ENCODE assay signal across 31 cellular contexts in genomic region chr10:601356-601963, GRCh38.
DNase-seq lines count a peak whose midpoint lies in the region; ATAC-seq, FAIRE-seq and TF ChIP-seq lines count a peak whose summit lies in the region.
"Had no signal": no experiment of that assay in that cellular context is flagged by ENCODE, and none has a peak within 500 bp of the region (broad histone marks: within the 10 kb centered on the region; RNA-seq: fewer than 3 reads in every experiment).

No MANE protein-coding gene starts in this region.

- H3K27me3 ChIP-seq in muscle layer of colon (ENCODE audit: control insufficient read depth in 1 of 2, insufficient read depth in 2 of 2, low read length in 2 of 2) (no peaks in the 10 kb centered on the region), stomach (no peaks in the 10 kb centered on the region)
- H3K27me3 ChIP-seq: foreskin keratinocyte, heart right ventricle, ovary, Peyer's patch had no signal

- no peak overlapping the region for H3K9ac ChIP-seq in muscle layer of colon (ENCODE audit: low read length)
- no peak overlapping the region for H3K9ac ChIP-seq in kidney (ENCODE audit: low read length in 2 of 2)
- H3K9ac ChIP-seq: GM23248 had no signal

- H3K36me3 ChIP-seq in muscle layer of colon (ENCODE audit: insufficient read depth, low read length) = no peaks in the 10 kb centered on the region
- no peaks in the 10 kb centered on the region for H3K36me3 ChIP-seq in stomach
- H3K36me3 ChIP-seq in kidney (ENCODE audit: control insufficient read depth in 1 of 2, insufficient read depth in 2 of 2, low read length in 2 of 2) = no peaks in the 10 kb centered on the region
- H3K36me3 ChIP-seq: heart right ventricle, ovary, Peyer's patch, spleen had no signal

- no peaks in the 10 kb centered on the region for H3K4me1 Mint-ChIP-seq in activated T-cell treated with anti-CD3 and anti-CD28 coated beads, Interleukin-2, amount 50 U/mL, for 72 hours (ENCODE audit: low read depth)
- H3K4me1 Mint-ChIP-seq: activated naive CD4-positive, alpha-beta T cell treated with anti-CD3 and anti-CD28 coated beads, Interleukin-2, amount 50 U/mL, for 24 hours; naive thymus-derived CD8-positive, alpha-beta T cell had no signal

- H3K4me1 ChIP-seq in muscle layer of colon (ENCODE audit: insufficient read depth, low read length) (peaks cover 77% of the 10 kb centered on the region), stomach (peaks cover 22 to 65% (median 35%) of the 10 kb centered on the region in 4 donors), kidney (ENCODE audit: control insufficient read depth in 1 of 2, insufficient read depth in 1 of 2, low read depth in 1 of 2, low read length in 2 of 2) (peaks cover 8 to 19% of the 10 kb centered on the region in 2 donors)
- H3K4me1 ChIP-seq: foreskin keratinocyte, Peyer's patch had no signal

- 30 to 69% (median 50%) methylated on average over 18 of the region's 18 CpGs for whole genome bisulfite sequencing in stomach, 5 donors

- peak; percentile 65 for DNase-seq in EH (ENCODE audit: low read depth)
- peak; percentile 66 for DNase-seq in astrocyte of the hippocampus (ENCODE audit: low read depth, low spot score)
- no peak for DNase-seq in stomach
- no peak for DNase-seq in activated T-cell treated with anti-CD3 and anti-CD28 coated beads, Interleukin-2, amount 50 U/mL, for 72 hours
- no peak for DNase-seq in kidney
- DNase-seq: activated CD4-positive, alpha-beta memory T cell treated with anti-CD3 and anti-CD28 coated beads for 36 hours; activated CD8-positive, alpha-beta memory T cell treated with anti-CD3 and anti-CD28 coated beads, Interleukin-2, amount 50 U/mL, for 48 hours; CD4-positive, alpha-beta T cell; EL; foreskin keratinocyte; GM23248; heart right ventricle; naive thymus-derived CD8-positive, alpha-beta T cell; NCI-H187 treated with DMSO at 0.1 percent for 48 hours; NCI-H2171 treated with DMSO at 0.1 percent for 48 hours; NCI-H524; retina; SIG-M5; spleen; T-helper 1 cell had no signal

- no peak overlapping the region for H3K4me3 Mint-ChIP-seq in activated T-cell treated with anti-CD3 and anti-CD28 coated beads, Interleukin-2, amount 50 U/mL, for 72 hours
- H3K4me3 Mint-ChIP-seq: activated CD4-positive, alpha-beta memory T cell treated with anti-CD3 and anti-CD28 coated beads for 36 hours; activated naive CD4-positive, alpha-beta T cell treated with anti-CD3 and anti-CD28 coated beads, Interleukin-2, amount 50 U/mL, for 24 hours; CD4-positive, alpha-beta T cell; naive thymus-derived CD8-positive, alpha-beta T cell had no signal

- H3K27ac Mint-ChIP-seq in activated T-cell treated with anti-CD3 and anti-CD28 coated beads, Interleukin-2, amount 50 U/mL, for 72 hours = no peak overlapping the region
- H3K27ac Mint-ChIP-seq: activated CD4-positive, alpha-beta memory T cell treated with anti-CD3 and anti-CD28 coated beads for 36 hours; activated naive CD4-positive, alpha-beta T cell treated with anti-CD3 and anti-CD28 coated beads, Interleukin-2, amount 50 U/mL, for 24 hours; activated T-helper 2 cell treated with anti-CD3 and anti-CD28 coated beads, Interferon-gamma antibody, Interleukin-2, Interleukin-4, amounts not matched to agents 10 μg/mL and 5 μg/mL and 100 μg/mL, durations not matched to agents 14 hours and 24 hours and 36 hours; CD4-positive, alpha-beta T cell; naive thymus-derived CD8-positive, alpha-beta T cell had no signal

- H3K4me3 ChIP-seq in muscle layer of colon (ENCODE audit: low read depth in 1 of 2, low read length in 2 of 2) (no peak overlapping the region), stomach (no peak overlapping the region), kidney (ENCODE audit: low read length in 2 of 2) (no peak overlapping the region)
- H3K4me3 ChIP-seq: GM23248, heart right ventricle, ovary, Peyer's patch, spleen had no signal

- no peak for TF ChIP-seq POLR2A in stomach (IDR thresholded peaks at IDR 0.05)

- no peaks in the 10 kb centered on the region for H3K36me3 Mint-ChIP-seq in activated T-cell treated with anti-CD3 and anti-CD28 coated beads, Interleukin-2, amount 50 U/mL, for 72 hours (ENCODE audit: insufficient read depth in 2 of 2)
- H3K36me3 Mint-ChIP-seq: activated CD4-positive, alpha-beta memory T cell treated with anti-CD3 and anti-CD28 coated beads for 36 hours; activated naive CD4-positive, alpha-beta T cell treated with anti-CD3 and anti-CD28 coated beads, Interleukin-2, amount 50 U/mL, for 24 hours; naive thymus-derived CD8-positive, alpha-beta T cell had no signal

- peak overlapping the region; percentile 3 for H3K27ac ChIP-seq in muscle layer of colon (ENCODE audit: low read depth, low read length)
- peak overlapping the region in 3 of 5 donors; percentile 54 to 73 (median 73) for H3K27ac ChIP-seq in stomach
- H3K27ac ChIP-seq in kidney (ENCODE audit: low read depth in 2 of 2, low read length in 2 of 2) = no peak overlapping the region
- H3K27ac ChIP-seq: foreskin keratinocyte, GM23248, heart right ventricle, ovary, Peyer's patch, spleen had no signal

- FAIRE-seq in kidney (lab: Jason Lieb, UNC) = no peak
- FAIRE-seq: D721Med, GM12891 had no signal

- no peak for ATAC-seq in HG03159 (IDR thresholded peaks at IDR 0.05; ENCODE audit: unreplicated experiment)
- no peak for ATAC-seq in activated T-cell treated with anti-CD3 and anti-CD28 coated beads, Interleukin-2, amount 50 U/mL, for 72 hours (replicated peaks in 1 of 2)
- ATAC-seq in HG03342 (IDR thresholded peaks at IDR 0.05; ENCODE audit: unreplicated experiment) = no peak
- ATAC-seq: activated CD4-positive, CD25-positive, alpha-beta regulatory T cell treated with anti-CD3 and anti-CD28 coated beads, Interleukin-2, amount 50 U/mL, for 24 hours; esophagus mucosa; foreskin keratinocyte; heart right ventricle; naive thymus-derived CD8-positive, alpha-beta T cell had no signal

- TF ChIP-seq EP300 in stomach (IDR thresholded peaks at IDR 0.05) = no peak

- no peaks in the 10 kb centered on the region for H3K9me3 Mint-ChIP-seq in activated T-cell treated with anti-CD3 and anti-CD28 coated beads, Interleukin-2, amount 50 U/mL, for 72 hours
- H3K9me3 Mint-ChIP-seq: activated CD4-positive, alpha-beta memory T cell treated with anti-CD3 and anti-CD28 coated beads for 36 hours; activated naive CD4-positive, alpha-beta T cell treated with anti-CD3 and anti-CD28 coated beads, Interleukin-2, amount 50 U/mL, for 24 hours; activated T-helper 2 cell treated with anti-CD3 and anti-CD28 coated beads, Interferon-gamma antibody, Interleukin-2, Interleukin-4, amounts not matched to agents 10 μg/mL and 5 μg/mL and 100 μg/mL, durations not matched to agents 14 hours and 24 hours and 36 hours; CD4-positive, alpha-beta T cell; naive thymus-derived CD8-positive, alpha-beta T cell had no signal

- TF ChIP-seq CTCF in stomach (IDR thresholded peaks at IDR 0.05) (no peak), kidney (IDR thresholded peaks at IDR 0.05; ENCODE audit: borderline replicate concordance, extremely low read depth, insufficient read depth) (no peak)

- H3K9me3 ChIP-seq in muscle layer of colon (ENCODE audit: low read length) (no peaks in the 10 kb centered on the region), stomach (no peaks in the 10 kb centered on the region), kidney (ENCODE audit: control insufficient read depth in 1 of 2, low read length in 2 of 2) (no peaks in the 10 kb centered on the region)
- H3K9me3 ChIP-seq: heart right ventricle, ovary, Peyer's patch, spleen had no signal

- peaks cover 14% of the 10 kb centered on the region for H3K27me3 Mint-ChIP-seq in activated T-cell treated with anti-CD3 and anti-CD28 coated beads, Interleukin-2, amount 50 U/mL, for 72 hours (ENCODE audit: low read depth)

- intact Hi-C loops in stomach (cut with DNase I; ENCODE audit: low total_unique reads) (no loop called here), kidney (cut with DNase I) (no loop called here)

Comparison
In these comparisons a context has a peak if more than half of its experiments do, and no peak if none do; other contexts are left out.
1. DNase-seq: peak in EH (single experiment) and astrocyte of the hippocampus (single experiment); none in stomach (single experiment), activated T-cell treated with anti-CD3 and anti-CD28 coated beads, Interleukin-2, amount 50 U/mL, for 72 hours (0 of 2) and kidney (single experiment).
2. H3K27ac ChIP-seq: peak in muscle layer of colon (single experiment) and stomach (3 of 5); none in kidney (0 of 2).